In genomic region chr10:29881336-29881751, GRCh38 we compare ENCODE assay signal across 22 cellular contexts.
DNase-seq lines count a peak whose midpoint lies in the region; ATAC-seq and TF ChIP-seq lines count a peak whose summit lies in the region.
"Had no signal": no experiment of that assay in that cellular context is flagged by ENCODE, and none has a peak within 500 bp of the region (broad histone marks: within the 10 kb centered on the region; RNA-seq: fewer than 3 reads in every experiment).

No MANE protein-coding gene starts in this region.

- no peaks in the 10 kb centered on the region for H3K4me1 Mint-ChIP-seq in activated naive CD4-positive, alpha-beta T cell treated with anti-CD3 and anti-CD28 coated beads, Interleukin-2, amount 10 ng/mL, durations not matched to agents 7 days and 5 days
- H3K4me1 Mint-ChIP-seq: activated naive CD8-positive, alpha-beta T cell treated with anti-CD3 and anti-CD28 coated beads for 36 hours; CD8-positive, alpha-beta memory T cell; naive thymus-derived CD4-positive, alpha-beta T cell had no signal

- no peak overlapping the region for H3K4me3 Mint-ChIP-seq in activated naive CD4-positive, alpha-beta T cell treated with anti-CD3 and anti-CD28 coated beads, Interleukin-2, amount 10 ng/mL, durations not matched to agents 7 days and 5 days
- H3K4me3 Mint-ChIP-seq: activated naive CD8-positive, alpha-beta T cell treated with anti-CD3 and anti-CD28 coated beads for 36 hours; CD8-positive, alpha-beta memory T cell; naive thymus-derived CD4-positive, alpha-beta T cell had no signal

- peaks cover 4 to 18% (median 8%) of the 10 kb centered on the region in 3 donors for H3K4me1 ChIP-seq in esophagus squamous epithelium
- H3K4me1 ChIP-seq: pancreas had no signal

- no peak overlapping the region for H3K4me3 ChIP-seq in esophagus squamous epithelium
- H3K4me3 ChIP-seq: pancreas had no signal

- no peaks in the 10 kb centered on the region for H3K36me3 ChIP-seq in esophagus squamous epithelium
- H3K36me3 ChIP-seq: pancreas had no signal

- ATAC-seq in left ventricle myocardium superior: peak; percentile 85
- peak; percentile 69 for ATAC-seq in sciatic nerve
- ATAC-seq: HCT116; naive thymus-derived CD4-positive, alpha-beta T cell had no signal

- TF ChIP-seq POLR2A in esophagus squamous epithelium (IDR thresholded peaks at IDR 0.05): no peak

- DNase-seq in ELF-1 (ENCODE audit: low read depth, low spot score) (peak; percentile 29), esophagus squamous epithelium (lab: John Stamatoyannopoulos, UW) (no peak), left ventricle myocardium superior (peak; percentile 52), sciatic nerve (ENCODE audit: low spot score) (no peak), AG08395 (ENCODE audit: low spot score) (no peak), NCI-H524 treated with DMSO at 0.1 percent for 48 hours (lab: John Stamatoyannopoulos, UW) (no peak), NCI-H1105 (lab: John Stamatoyannopoulos, UW) (no peak)
- no peak for DNase-seq in activated naive CD4-positive, alpha-beta T cell treated with anti-CD3 and anti-CD28 coated beads, Interleukin-2, amount 10 ng/mL, durations not matched to agents 7 days and 5 days
- DNase-seq: 8988T; activated CD4-positive, alpha-beta T cell treated with anti-CD3 and anti-CD28 coated beads for 4 hours; activated naive CD8-positive, alpha-beta T cell treated with anti-CD3 and anti-CD28 coated beads for 36 hours; CD8-positive, alpha-beta memory T cell; effector memory CD4-positive, alpha-beta T cell; hypothalamus; islet precursor cell; mesendoderm; MM.1S; naive thymus-derived CD4-positive, alpha-beta T cell; NCI-H1436; NCI-H2107; pancreas had no signal

- H3K27me3 Mint-ChIP-seq in activated naive CD4-positive, alpha-beta T cell treated with anti-CD3 and anti-CD28 coated beads, Interleukin-2, amount 10 ng/mL, durations not matched to agents 7 days and 5 days: peaks cover 12% of the 10 kb centered on the region

- WGBS in esophagus squamous epithelium, 2 donors: 64 to 75% methylated on average over 9 of the region's 9 CpGs

- intact Hi-C loops in esophagus squamous epithelium (cut with DNase I): no loop called here
- intact Hi-C loops in left ventricle myocardium superior (cut with micrococcal nuclease): no loop called here
- intact Hi-C loops in sciatic nerve (cut with DNase I): no loop called here

- CTCF ChIA-PET in activated naive CD4-positive, alpha-beta T cell treated with anti-CD3 and anti-CD28 coated beads, Interleukin-2, amount 10 ng/mL, durations not matched to agents 7 days and 5 days (lab: Charles Lee): no interaction called here

- no peaks in the 10 kb centered on the region for H3K9me3 ChIP-seq in esophagus squamous epithelium
- H3K9me3 ChIP-seq: pancreas had no signal

- H3K27ac ChIP-seq in esophagus squamous epithelium: peak overlapping the region in 3 of 4 donors; percentile 52 to 77 (median 63)
- H3K27ac ChIP-seq: pancreas had no signal

- H3K27me3 ChIP-seq in esophagus squamous epithelium: no peaks in the 10 kb centered on the region
- H3K27me3 ChIP-seq: pancreas had no signal

- no peaks in the 10 kb centered on the region for H3K36me3 Mint-ChIP-seq in activated naive CD4-positive, alpha-beta T cell treated with anti-CD3 and anti-CD28 coated beads, Interleukin-2, amount 10 ng/mL, durations not matched to agents 7 days and 5 days
- H3K36me3 Mint-ChIP-seq: activated naive CD8-positive, alpha-beta T cell treated with anti-CD3 and anti-CD28 coated beads for 36 hours; naive thymus-derived CD4-positive, alpha-beta T cell had no signal

- H3K27ac Mint-ChIP-seq in activated naive CD4-positive, alpha-beta T cell treated with anti-CD3 and anti-CD28 coated beads, Interleukin-2, amount 10 ng/mL, durations not matched to agents 7 days and 5 days: no peak overlapping the region
- H3K27ac Mint-ChIP-seq: activated naive CD8-positive, alpha-beta T cell treated with anti-CD3 and anti-CD28 coated beads for 36 hours; CD8-positive, alpha-beta memory T cell; naive thymus-derived CD4-positive, alpha-beta T cell had no signal

- H3K9me3 Mint-ChIP-seq in activated naive CD4-positive, alpha-beta T cell treated with anti-CD3 and anti-CD28 coated beads, Interleukin-2, amount 10 ng/mL, durations not matched to agents 7 days and 5 days: no peaks in the 10 kb centered on the region
- H3K9me3 Mint-ChIP-seq: activated naive CD8-positive, alpha-beta T cell treated with anti-CD3 and anti-CD28 coated beads for 36 hours; CD8-positive, alpha-beta memory T cell; naive thymus-derived CD4-positive, alpha-beta T cell had no signal

- TF ChIP-seq CTCF in esophagus squamous epithelium (IDR thresholded peaks at IDR 0.05): no peak

Comparison
In these comparisons a context has a peak if more than half of its experiments do, and no peak if none do; other contexts are left out.
1. DNase-seq: peak in ELF-1 (single experiment) and left ventricle myocardium superior (single experiment); none in esophagus squamous epithelium (single experiment), sciatic nerve (single experiment), AG08395 (single experiment), activated naive CD4-positive, alpha-beta T cell treated with anti-CD3 and anti-CD28 coated beads, Interleukin-2, amount 10 ng/mL, durations not matched to agents 7 days and 5 days (single experiment), NCI-H524 treated with DMSO at 0.1 percent for 48 hours (single experiment) and NCI-H1105 (single experiment).